38 cellular contexts compared by ENCODE assay signal in genomic region chr10:7710446-7710845, GRCh38. TPM values are rescaled to one million over a fixed set of nuclear protein-coding genes. Genes with fewer than 3 reads are reported as not detected.
"Had no signal": no experiment of that assay in that cellular context is flagged by ENCODE, and none has a peak within 500 bp of the region (broad histone marks: within the 10 kb centered on the region; RNA-seq: fewer than 3 reads in every experiment).

No MANE protein-coding gene starts in this region.

- H3K4me1 ChIP-seq: adrenal gland, ascending aorta, breast epithelium had no signal

- H3K27ac ChIP-seq: adrenal gland, ascending aorta, body of pancreas, brain microvascular endothelial cell, breast epithelium, cardiac muscle cell had no signal

- FAIRE-seq: astrocyte, bronchial epithelial cell had no signal

- H3K4me3 ChIP-seq: adrenal gland, ascending aorta, body of pancreas, breast epithelium, cardiac muscle cell had no signal

- DNase-seq: activated effector memory CD4-positive, alpha-beta T cell treated with anti-CD3 and anti-CD28 coated beads, Interleukin-2, amount 50 U/mL, for 16 hours; activated effector memory CD4-positive, alpha-beta T cell treated with Interleukin-2 at 50 U/mL for 16 hours; activated gamma-delta T cell; activated gamma-delta T cell treated with Interleukin-2 at 50 U/mL for 16 hours; activated naive CD4-positive, alpha-beta T cell; activated naive CD4-positive, alpha-beta T cell treated with anti-CD3 and anti-CD28 coated beads for 36 hours; activated naive CD4-positive, alpha-beta T cell treated with anti-CD3 and anti-CD28 coated beads, Interleukin-2, amount 10 ng/mL, durations not matched to agents 7 days and 5 days; activated naive CD4-positive, alpha-beta T cell treated with anti-CD3 and anti-CD28 coated beads, Interleukin-2, amount 50 U/mL, for 16 hours; activated naive CD4-positive, alpha-beta T cell treated with Interleukin-2 at 50 U/mL for 16 hours; activated naive CD8-positive, alpha-beta T cell treated with anti-CD3 and anti-CD28 coated beads for 36 hours; activated naive CD8-positive, alpha-beta T cell treated with anti-CD3 and anti-CD28 coated beads, Interleukin-2, amount 10 ng/mL, durations not matched to agents 7 days and 5 days; activated naive CD8-positive, alpha-beta T cell treated with anti-CD3 and anti-CD28 coated beads, Interleukin-2, amount 50 U/mL, for 24 hours; activated T-cell treated with anti-CD3 and anti-CD28 coated beads, Interleukin-2, amount 50 U/mL, for 1 hour; activated T-cell treated with anti-CD3 and anti-CD28 coated beads, Interleukin-2, amount 50 U/mL, for 24 hours; activated T-cell treated with anti-CD3 and anti-CD28 coated beads, Interleukin-2, amount 50 U/mL, for 4 hours; activated T-cell treated with anti-CD3 and anti-CD28 coated beads, Interleukin-2, amount 50 U/mL, for 48 hours; activated T-cell treated with anti-CD3 and anti-CD28 coated beads, Interleukin-2, amount 50 U/mL, for 72 hours; adrenal gland; amniotic stem cell; amygdala; anterior cingulate cortex; aorta; body of pancreas; brain microvascular endothelial cell; caudate nucleus; central memory CD4-positive, alpha-beta T cell; cerebellar nuclear complex had no signal

- H3K27me3 ChIP-seq: adrenal gland, ascending aorta, body of pancreas, brain microvascular endothelial cell, breast epithelium, cardiac muscle cell had no signal

- ATAC-seq: activated naive CD4-positive, alpha-beta T cell treated with anti-CD3 and anti-CD28 coated beads, Interleukin-2, amount 50 U/mL, for 72 hours; activated naive CD8-positive, alpha-beta T cell treated with anti-CD3 and anti-CD28 coated beads, Interleukin-2, amount 50 U/mL, for 24 hours; activated T-cell treated with anti-CD3 and anti-CD28 coated beads, Interleukin-2, amount 50 U/mL, for 4 hours; activated T-cell treated with anti-CD3 and anti-CD28 coated beads, Interleukin-2, amount 50 U/mL, for 72 hours; activated T-helper 17 cell treated with anti-CD3 and anti-CD28 coated beads, Interleukin-2, amount 50 U/mL, for 72 hours; body of pancreas had no signal

- H3K36me3 ChIP-seq: adrenal gland, ascending aorta, brain microvascular endothelial cell, breast epithelium, cardiac muscle cell had no signal

- H3K9me3 ChIP-seq: adrenal gland, ascending aorta, body of pancreas, breast epithelium had no signal

RNA-seq across cellular contexts. Expression of gene ITIH2, which starts 7.3 kb away (rescaled TPM):
- total RNA-seq: activated naive CD4-positive, alpha-beta T cell treated with anti-CD3 and anti-CD28 coated beads for 36 hours; activated naive CD4-positive, alpha-beta T cell treated with anti-CD3 and anti-CD28 coated beads, Interleukin-2, amount 50 U/mL, for 72 hours; activated naive CD8-positive, alpha-beta T cell treated with anti-CD3 and anti-CD28 coated beads for 36 hours; activated naive CD8-positive, alpha-beta T cell treated with anti-CD3 and anti-CD28 coated beads, Interleukin-2, amount 10 ng/mL, durations not matched to agents 7 days and 5 days; activated T-cell treated with anti-CD3 and anti-CD28 coated beads, Interleukin-2, amount 50 U/mL, for 72 hours; activated T-helper 1 cell treated with anti-CD3 and anti-CD28 coated beads, Interleukin-12 subunit alpha, Interleukin-12 subunit beta, Interleukin-2, Interleukin-4 antibody, amounts not matched to agents 30 ng/mL and 10 ng/mL and 1 ng/mL, durations not matched to agents 14 hours and 24 hours and 36 hours; activated T-helper 17 cell treated with anti-CD3 and anti-CD28 coated beads, Interleukin-2, amount 50 U/mL, for 72 hours; activated T-helper 2 cell treated with anti-CD3 and anti-CD28 coated beads, Interferon-gamma antibody, Interleukin-2, Interleukin-4, amounts not matched to agents 10 μg/mL and 5 μg/mL and 100 μg/mL, durations not matched to agents 14 hours and 24 hours and 36 hours; astrocyte; body of pancreas; bronchial epithelial cell; cardiac muscle cell; cardiac septum; chondrocyte had no signal
- polyA plus RNA-seq: aorta had no signal

RNA-seq across cellular contexts. Expression of gene ITIH5, which starts 43.7 kb away (rescaled TPM):
- total RNA-seq: activated naive CD4-positive, alpha-beta T cell treated with anti-CD3 and anti-CD28 coated beads for 36 hours; activated naive CD8-positive, alpha-beta T cell treated with anti-CD3 and anti-CD28 coated beads for 36 hours; activated naive CD8-positive, alpha-beta T cell treated with anti-CD3 and anti-CD28 coated beads, Interleukin-2, amount 10 ng/mL, durations not matched to agents 7 days and 5 days; activated T-cell treated with anti-CD3 and anti-CD28 coated beads, Interleukin-2, amount 50 U/mL, for 4 hours; activated T-cell treated with anti-CD3 and anti-CD28 coated beads, Interleukin-2, amount 50 U/mL, for 72 hours; activated T-helper 1 cell treated with anti-CD3 and anti-CD28 coated beads, Interleukin-12 subunit alpha, Interleukin-12 subunit beta, Interleukin-2, Interleukin-4 antibody, amounts not matched to agents 30 ng/mL and 10 ng/mL and 1 ng/mL, durations not matched to agents 14 hours and 24 hours and 36 hours; activated T-helper 2 cell treated with anti-CD3 and anti-CD28 coated beads, Interferon-gamma antibody, Interleukin-2, Interleukin-4, amounts not matched to agents 10 μg/mL and 5 μg/mL and 100 μg/mL, durations not matched to agents 14 hours and 24 hours and 36 hours; bronchial epithelial cell had no signal
